Comparison of ENCODE assay signal across 29 cellular contexts in the genomic region with DNA sequence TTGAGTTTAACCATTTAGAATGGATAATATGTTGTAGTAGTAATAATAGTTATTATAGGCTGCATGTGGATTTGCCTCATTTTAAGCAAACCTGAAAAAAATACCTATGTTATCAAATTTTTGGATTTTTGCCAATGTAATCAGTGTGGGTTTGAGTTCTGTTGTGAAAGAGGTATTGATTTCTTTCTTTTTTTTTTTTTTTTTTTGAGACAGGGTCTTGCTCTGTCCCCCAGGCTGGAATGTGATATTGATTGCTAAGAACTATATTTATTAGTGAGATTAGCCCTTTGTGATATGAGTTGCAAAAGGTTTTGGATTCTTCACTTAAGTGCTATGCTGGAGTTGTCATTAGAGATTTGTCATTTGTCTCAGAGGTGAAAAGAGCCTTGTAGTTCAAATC.
DNase-seq lines count a peak whose midpoint lies in the region; ATAC-seq, FAIRE-seq and TF ChIP-seq lines count a peak whose summit lies in the region.
"Had no signal": no experiment of that assay in that cellular context is flagged by ENCODE, and none has a peak within 500 bp of the region (broad histone marks: within the 10 kb centered on the region; RNA-seq: fewer than 3 reads in every experiment).

No MANE protein-coding gene starts in this region.

- peak overlapping the region; percentile 84 for H3K27ac Mint-ChIP-seq in progenitor cell of endocrine pancreas
- H3K27ac Mint-ChIP-seq: CD4-positive, CD25-positive, alpha-beta regulatory T cell; GM23338; HFFc6 had no signal

- H3K9me2 ChIP-seq in SK-N-SH = no peaks in the 10 kb centered on the region

- H3F3A ChIP-seq in SK-N-SH (replicated peaks; ENCODE audit: insufficient read depth) = peaks cover 7% of the 10 kb centered on the region

- no peak for TF ChIP-seq EP300 in SK-N-SH (IDR thresholded peaks at IDR 0.05; ENCODE audit: borderline replicate concordance in 1 of 2, low read depth in 1 of 2, low read length in 1 of 2)
- TF ChIP-seq EP300 in K562 (IDR thresholded peaks at IDR 0.05; ENCODE audit: low read length) = no peak

- H3K4me3 Mint-ChIP-seq in progenitor cell of endocrine pancreas (ENCODE audit: low read depth) = no peak overlapping the region
- H3K4me3 Mint-ChIP-seq: CD4-positive, CD25-positive, alpha-beta regulatory T cell; GM23338; H9; HFFc6 had no signal

- no peaks in the 10 kb centered on the region for H3K9me1 ChIP-seq in K562 (ENCODE audit: control insufficient read depth, insufficient read depth, low read length)

- POLR2A ChIA-PET in SK-N-SH (lab: Yijun Ruan, JAX) (no interaction called here), K562 (lab: Yijun Ruan, JAX) (interaction anchor here (0.7 to 1.5 kb wide), 3 partner anchors 16 to 38 kb away, joined by 3 to 6 read pairs (median 4); no protein-coding TSS in a partner anchor)

- H3K9me3 ChIP-seq in SK-N-SH = no peaks in the 10 kb centered on the region
- H3K9me3 ChIP-seq in K562 (replicated peaks; ENCODE audit: control insufficient read depth, insufficient read depth, low read depth, low read length) = no peaks in the 10 kb centered on the region
- H3K9me3 ChIP-seq: SJSA1 had no signal

- no peak overlapping the region for H3K4me2 ChIP-seq in SK-N-SH
- no peak overlapping the region for H3K4me2 ChIP-seq in K562 (ENCODE audit: insufficient read depth, low read length)
- H3K4me2 ChIP-seq: BLaER1, GM23338, KMS-11 had no signal

- peaks cover 0 to 17% of the 10 kb centered on the region in 2 experiments; a peak in 2 of 4 replicates for H3K4me1 ChIP-seq in SK-N-SH (ENCODE audit: control insufficient read depth in 1 of 2, insufficient read depth in 2 of 2, low read depth in 1 of 2, low read length in 1 of 2)
- H3K4me1 ChIP-seq in K562 (replicated peaks in 1 of 2; ENCODE audit: control insufficient read depth in 2 of 2, insufficient read depth in 2 of 2, low read length in 2 of 2) = no peaks in the 10 kb centered on the region; a peak in 1 of 5 replicates
- H3K4me1 ChIP-seq: SJSA1 had no signal

- peaks cover 5% of the 10 kb centered on the region for H3K9me3 Mint-ChIP-seq in progenitor cell of endocrine pancreas (ENCODE audit: low read depth)
- H3K9me3 Mint-ChIP-seq: HFFc6 had no signal

- H3K27ac ChIP-seq in SK-N-SH (ENCODE audit: low read depth in 2 of 2, low read length in 1 of 2) (no peak overlapping the region), K562 (ENCODE audit: extremely low read depth, low read depth, low read length) (no peak overlapping the region)
- H3K27ac ChIP-seq: BLaER1, KMS-11, SJSA1 had no signal

- CTCF ChIA-PET in SK-N-SH (lab: Yijun Ruan, JAX) (interaction anchor here (1.2 to 1.7 kb wide), 5 partner anchors 9 to 43 kb away, joined by 3 to 5 read pairs (median 4); no protein-coding TSS in a partner anchor), K562 (lab: Yijun Ruan, JAX; ENCODE audit: low intra/inter-chr PET ratio) (no interaction called here)

- H3K4me3 ChIP-seq in SK-N-SH (ENCODE audit: low read depth in 2 of 2, low read length in 1 of 2) = no peak overlapping the region
- no peak overlapping the region for H3K4me3 ChIP-seq in K562
- H3K4me3 ChIP-seq: BLaER1, GM23338, SJSA1 had no signal

- no TSS peak for BruUV-seq in K562 (replicated peaks; lab: Mats Ljungman, UMichigan)

- H3K4me1 Mint-ChIP-seq in progenitor cell of endocrine pancreas (ENCODE audit: low read depth) = peaks cover 34% of the 10 kb centered on the region

- FAIRE-seq in K562 (lab: Jason Lieb, UNC) = no peak
- FAIRE-seq: A204.1, D721Med, G401.6, HTR-8/SVneo had no signal

- in situ Hi-C loops in K562 (cut with MboI) = no loop called here

- H3K27me3 ChIP-seq in SK-N-SH (ENCODE audit: insufficient read depth) = no peaks in the 10 kb centered on the region
- no peaks in the 10 kb centered on the region for H3K27me3 ChIP-seq in K562 (ENCODE audit: control insufficient read depth in 2 of 2, insufficient read depth in 2 of 2, low read length in 2 of 2)
- H3K27me3 ChIP-seq: BLaER1, SJSA1 had no signal

- no peaks in the 10 kb centered on the region for H3K27me3 Mint-ChIP-seq in progenitor cell of endocrine pancreas
- H3K27me3 Mint-ChIP-seq: CD4-positive, CD25-positive, alpha-beta regulatory T cell had no signal

- H2AFZ ChIP-seq in SK-N-SH (ENCODE audit: low read depth) (no peak overlapping the region), K562 (ENCODE audit: low read depth, low read length) (no peak overlapping the region)
- H2AFZ ChIP-seq: GM23338 had no signal

- no peak for TF ChIP-seq RAD21 in SK-N-SH (IDR thresholded peaks at IDR 0.05; ENCODE audit: low read length)
- no peak for TF ChIP-seq RAD21 in K562 (CRISPR knock-in tag; conservative IDR thresholded peaks at IDR 0.05 in 1 of 2, IDR thresholded peaks at IDR 0.05 in 1 of 2)

- TF ChIP-seq CTCF in SK-N-SH (IDR thresholded peaks at IDR 0.05) (no peak), K562 (IDR thresholded peaks at IDR 0.05 in 2 of 3, conservative IDR thresholded peaks at IDR 0.05 in 1 of 3; ENCODE audit: insufficient read depth in 2 of 3, low read depth in 1 of 3, low read length in 3 of 3) (no peak), progenitor cell of endocrine pancreas (IDR thresholded peaks at IDR 0.05; ENCODE audit: unreplicated experiment) (no peak)

- no peaks in the 10 kb centered on the region for H3K36me3 ChIP-seq in SK-N-SH (replicated peaks in 1 of 2; ENCODE audit: control insufficient read depth in 1 of 2, insufficient read depth in 2 of 2, low read length in 1 of 2)
- no peaks in the 10 kb centered on the region for H3K36me3 ChIP-seq in K562 (ENCODE audit: control insufficient read depth, insufficient read depth, low read length)
- H3K36me3 ChIP-seq: BLaER1, SJSA1 had no signal

- peaks cover 3% of the 10 kb centered on the region; the same call in 1 of the 2 replicates for H3K79me2 ChIP-seq in SK-N-SH (ENCODE audit: insufficient read depth)
- peaks cover 40% of the 10 kb centered on the region for H3K79me2 ChIP-seq in K562 (ENCODE audit: control insufficient read depth, insufficient read depth, low read length)

- no peak for TF ChIP-seq POLR2A in K562 (conservative IDR thresholded peaks at IDR 0.05)

- H4K20me1 ChIP-seq in SK-N-SH (ENCODE audit: insufficient read depth) (no peaks in the 10 kb centered on the region), K562 (replicated peaks; ENCODE audit: control insufficient read depth, insufficient read depth, low read length) (no peaks in the 10 kb centered on the region)
- H4K20me1 ChIP-seq: BLaER1 had no signal

- H3K36me3 Mint-ChIP-seq in progenitor cell of endocrine pancreas (ENCODE audit: insufficient read depth) = peaks cover 6% of the 10 kb centered on the region

- intact Hi-C loops in K562 (cut with micrococcal nuclease) = no loop called here

- DNase-seq in SK-N-SH (no peak), NCI-H146 treated with DMSO at 0.1 percent for 48 hours (lab: John Stamatoyannopoulos, UW; ENCODE audit: unreplicated experiment) (peak; percentile 93), K562 (ENCODE audit: extremely low read depth in 1 of 4, low spot score in 3 of 4) (no peak), progenitor cell of endocrine pancreas (ENCODE audit: low spot score, unreplicated experiment) (no peak), NCI-H82 (lab: John Stamatoyannopoulos, UW) (no peak)
- no peak for DNase-seq in activated effector memory CD4-positive, alpha-beta T cell treated with anti-CD3 and anti-CD28 coated beads, Interleukin-2, amount 50 U/mL, for 16 hours
- DNase-seq: CD4-positive, CD25-positive, alpha-beta regulatory T cell; DMS53; H9; HFFc6; IMR-90; MM.1S; NCI-H1694 treated with DMSO at 0.1 percent for 48 hours; NCI-H2107; NCI-H226; NCI-H510A; NCI-H774; Right ventricle myocardium superior; RPMI8226; T-helper 1 cell had no signal

- H3K9ac ChIP-seq in SK-N-SH = no peak overlapping the region
- H3K9ac ChIP-seq in K562 (ENCODE audit: insufficient read depth in 1 of 2, low read depth in 2 of 2, low read length in 2 of 2) = no peak overlapping the region
- H3K9ac ChIP-seq: BLaER1, KMS-11 had no signal

- ATAC-seq in SK-N-SH treated with all-trans-retinoic acid at 6 μM for 48 hours (no peak), K562 (no peak)
- ATAC-seq: GM23338 had no signal

TF ChIP-seq in SK-N-SH, 30 proteins besides CTCF, POLR2A, EP300 and RAD21:
- no peak for TF ChIP-seq TAF1 (IDR thresholded peaks at IDR 0.05; ENCODE audit: borderline replicate concordance, low read depth, low read length)
- TF ChIP-seq GATA2 (CRISPR knock-in tag; IDR thresholded peaks at IDR 0.05) = no peak
- peak; percentile 11; the same call in 1 of the 2 replicates for TF ChIP-seq NFIC (IDR thresholded peaks at IDR 0.05; ENCODE audit: borderline replicate concordance)

TF ChIP-seq in SK-N-SH treated with all-trans-retinoic acid at 6 μM for 48 hours, 23 proteins besides CTCF, POLR2A, EP300 and RAD21:
- TF ChIP-seq RARB (CRISPR knock-in tag; IDR thresholded peaks at IDR 0.05) = no peak
TF ChIP-seq in SK-N-SH treated with all-trans-retinoic acid at 6 μM for 48 hours: peak in this region for 0.

TF ChIP-seq in K562, 482 proteins besides CTCF, POLR2A, EP300 and RAD21:
- TF ChIP-seq NR2F6 (CRISPR knock-in tag; IDR thresholded peaks at IDR 0.05) (no peak), NFIC (IDR thresholded peaks at IDR 0.05) (peak; percentile 70)

Comparison
In these comparisons a context has a peak if more than half of its experiments do, and no peak if none do; other contexts are left out.
1. Of the 27 proteins assayed by ChIP-seq in both K562 and SK-N-SH: peak only in K562: none; only in SK-N-SH: none; in both: NFIC; in neither: 26.